ENCODE assay signal across 33 cellular contexts in genomic region chr4:18012115-18012806, GRCh38. TPM values are rescaled to one million over a fixed set of nuclear protein-coding genes. Genes with fewer than 3 reads are reported as not detected.
A peak's percentile ranks its signal among the peaks of the same experiment; 100 is the strongest.
DNase-seq lines count a peak whose midpoint lies in the region; ATAC-seq and TF ChIP-seq lines count a peak whose summit lies in the region.
"Had no signal": no experiment of that assay in that cellular context is flagged by ENCODE, and none has a peak within 500 bp of the region (broad histone marks: within the 10 kb centered on the region; RNA-seq: fewer than 3 reads in every experiment).

No MANE protein-coding gene starts in this region.

- TF ChIP-seq CTCF in WTC11 (IDR thresholded peaks at IDR 0.05), result no peak
- TF ChIP-seq CTCF in fibroblast of the aortic adventitia (IDR thresholded peaks at IDR 0.05; ENCODE audit: insufficient read depth, low read length), result no peak
- TF ChIP-seq CTCF in GM10248 (IDR thresholded peaks at IDR 0.05; ENCODE audit: control extremely low read depth, extremely low read depth, low read depth, missing control alignments), result no peak

- peak; percentile 32 for ATAC-seq in left ventricle myocardium superior
- no peak for ATAC-seq in WTC11
- ATAC-seq: gastroesophageal sphincter; left lobe of liver; stimulated activated naive B cell treated with anti-CD40 and anti-IgM and Interleukin-4, amounts not matched to agents 10 μg/mL and 1 μg/mL and 100 μg/mL, for 72 hours had no signal

- H3K27ac Mint-ChIP-seq in WTC11, result 0 out of 2 replicates have a peak overlapping the region, but pooled peaks have one; percentile 1
- H3K27ac Mint-ChIP-seq: activated B cell treated with CpG ODN at 0.5 μM for 24 hours; activated CD4-positive, alpha-beta T cell treated with anti-CD3 and anti-CD28 coated beads, Interleukin-2, amount 10 ng/mL, durations not matched to agents 7 days and 5 days; activated naive CD8-positive, alpha-beta T cell treated with anti-CD3 and anti-CD28 coated beads, Interleukin-2, amount 10 ng/mL, durations not matched to agents 7 days and 5 days; activated T-cell treated with anti-CD3 and anti-CD28 coated beads, Interleukin-2, amount 50 U/mL, for 24 hours; endodermal cell; stimulated activated naive B cell treated with anti-CD40 and anti-IgM and Interleukin-4, amounts not matched to agents 10 μg/mL and 1 μg/mL and 100 μg/mL, for 72 hours had no signal

- H3K9me3 Mint-ChIP-seq in WTC11, result 0 out of 2 replicates have a peak, but pooled peaks cover 1% of the 10 kb centered on the region
- H3K9me3 Mint-ChIP-seq: activated B cell treated with CpG ODN at 0.5 μM for 24 hours; activated naive CD8-positive, alpha-beta T cell treated with anti-CD3 and anti-CD28 coated beads, Interleukin-2, amount 10 ng/mL, durations not matched to agents 7 days and 5 days; activated T-cell treated with anti-CD3 and anti-CD28 coated beads, Interleukin-2, amount 50 U/mL, for 24 hours; memory B cell; neural crest cell; stimulated activated naive B cell treated with anti-CD40 and anti-IgM and Interleukin-4, amounts not matched to agents 10 μg/mL and 1 μg/mL and 100 μg/mL, for 72 hours had no signal

- H3K36me3 Mint-ChIP-seq in WTC11, result no peaks in the 10 kb centered on the region

- CTCF ChIA-PET in WTC11 (lab: Charles Lee) (no interaction called here), GM10248 (lab: Yijun Ruan, JAX) (interaction anchor here (1.0 to 2.8 kb wide), 3 partner anchors 17 to 195 kb away, joined by 3 to 10 read pairs (median 3); no protein-coding TSS in a partner anchor)

- no peak overlapping the region for H3K4me3 ChIP-seq in fibroblast of the aortic adventitia (ENCODE audit: low read depth, low read length)
- H3K4me3 ChIP-seq: gastroesophageal sphincter, GM23248, ovary, upper lobe of left lung had no signal

- H3K4me3 Mint-ChIP-seq in WTC11, result no peak overlapping the region
- H3K4me3 Mint-ChIP-seq: activated B cell treated with CpG ODN at 0.5 μM for 24 hours; activated CD4-positive, alpha-beta T cell treated with anti-CD3 and anti-CD28 coated beads, Interleukin-2, amount 10 ng/mL, durations not matched to agents 7 days and 5 days; activated naive CD8-positive, alpha-beta T cell treated with anti-CD3 and anti-CD28 coated beads, Interleukin-2, amount 10 ng/mL, durations not matched to agents 7 days and 5 days; activated T-cell treated with anti-CD3 and anti-CD28 coated beads, Interleukin-2, amount 50 U/mL, for 24 hours; endodermal cell; memory B cell; neural crest cell; stimulated activated naive B cell treated with anti-CD40 and anti-IgM and Interleukin-4, amounts not matched to agents 10 μg/mL and 1 μg/mL and 100 μg/mL, for 72 hours had no signal

- intact Hi-C loops in left ventricle myocardium superior (cut with micrococcal nuclease), result loop anchor here (10.0 kb wide), 1 partner anchor 107 kb away; no protein-coding TSS in a partner anchor
- intact Hi-C loops in cardiac septum (cut with DNase I), result no loop called here

- H3K27me3 Mint-ChIP-seq in WTC11 (ENCODE audit: low read depth), result no peaks in the 10 kb centered on the region
- H3K27me3 Mint-ChIP-seq: activated B cell treated with CpG ODN at 0.5 μM for 24 hours; activated naive CD8-positive, alpha-beta T cell treated with anti-CD3 and anti-CD28 coated beads, Interleukin-2, amount 10 ng/mL, durations not matched to agents 7 days and 5 days; activated T-cell treated with anti-CD3 and anti-CD28 coated beads, Interleukin-2, amount 50 U/mL, for 24 hours; memory B cell; stimulated activated naive B cell treated with anti-CD40 and anti-IgM and Interleukin-4, amounts not matched to agents 10 μg/mL and 1 μg/mL and 100 μg/mL, for 72 hours had no signal

- DNase-seq in left ventricle myocardium superior (no peak), cardiac septum (ENCODE audit: low spot score) (no peak), WTC11 (ENCODE audit: low spot score) (no peak), fibroblast of the aortic adventitia (ENCODE audit: low read depth) (peak; percentile 16), NCI-H774 (lab: John Stamatoyannopoulos, UW) (no peak), GM10248 (ENCODE audit: extremely low spot score) (no peak), Kasumi-1 (lab: John Stamatoyannopoulos, UW) (no peak), hippocampal formation (lab: John Stamatoyannopoulos, UW) (no peak)
- DNase-seq: activated B cell treated with CpG ODN at 0.5 μM for 24 hours; activated CD4-positive, alpha-beta T cell treated with anti-CD3 and anti-CD28 coated beads, Interleukin-2, amount 10 ng/mL, durations not matched to agents 7 days and 5 days; activated gamma-delta T cell; activated naive CD8-positive, alpha-beta T cell treated with anti-CD3 and anti-CD28 coated beads, Interleukin-2, amount 10 ng/mL, durations not matched to agents 7 days and 5 days; activated T-cell treated with anti-CD3 and anti-CD28 coated beads, Interleukin-2, amount 50 U/mL, for 24 hours; central memory CD4-positive, alpha-beta T cell; DMS79 treated with DMSO at 0.1 percent for 48 hours; endodermal cell; GF-D8; GM23248; NCI-H1417 treated with DMSO at 0.1 percent for 48 hours; NCI-H2081; NCI-H2227 treated with DMSO at 0.1 percent for 48 hours; NCI-H526 treated with DMSO at 0.1 percent for 48 hours; ovary; retina; SHP77 treated with DMSO at 0.1 percent for 48 hours; stimulated activated naive B cell treated with anti-CD40 and anti-IgM and Interleukin-4, amounts not matched to agents 10 μg/mL and 1 μg/mL and 100 μg/mL, for 72 hours; substantia nigra; SW 1271; upper lobe of left lung had no signal

- peaks cover 18% of the 10 kb centered on the region for H3K4me1 Mint-ChIP-seq in WTC11
- H3K4me1 Mint-ChIP-seq: activated CD4-positive, alpha-beta T cell treated with anti-CD3 and anti-CD28 coated beads, Interleukin-2, amount 10 ng/mL, durations not matched to agents 7 days and 5 days had no signal

- POLR2A ChIA-PET in WTC11 (lab: Charles Lee) (no interaction called here), GM10248 (lab: Yijun Ruan, JAX) (no interaction called here)

TF ChIP-seq in WTC11, 78 proteins besides CTCF, POLR2A, EP300 and RAD21:
- no peak for TF ChIP-seq FOXP1 (CRISPR knock-in tag; IDR thresholded peaks at IDR 0.05; ENCODE audit: borderline replicate concordance)
- no peak for TF ChIP-seq KAT7 (CRISPR knock-in tag; IDR thresholded peaks at IDR 0.05; ENCODE audit: borderline replicate concordance)
- TF ChIP-seq ZNF232 (CRISPR knock-in tag; IDR thresholded peaks at IDR 0.05), result no peak
- TF ChIP-seq ZNF121 (CRISPR knock-in tag; IDR thresholded peaks at IDR 0.05), result no peak
- TF ChIP-seq USF1 (CRISPR knock-in tag; IDR thresholded peaks at IDR 0.05), result no peak
- TF ChIP-seq HMGA2 (CRISPR knock-in tag; IDR thresholded peaks at IDR 0.05), result no peak
- no peak for TF ChIP-seq TEAD4 (CRISPR knock-in tag; IDR thresholded peaks at IDR 0.05)
- no peak for TF ChIP-seq FOXP4 (CRISPR knock-in tag; IDR thresholded peaks at IDR 0.05)
- TF ChIP-seq ZMAT4 (CRISPR knock-in tag; IDR thresholded peaks at IDR 0.05), result no peak
- TF ChIP-seq ATF6 (CRISPR knock-in tag; IDR thresholded peaks at IDR 0.05), result no peak
- TF ChIP-seq ZNF671 (CRISPR knock-in tag; IDR thresholded peaks at IDR 0.05), result no peak
- TF ChIP-seq SMAD3 (CRISPR knock-in tag; IDR thresholded peaks at IDR 0.05; ENCODE audit: borderline replicate concordance), result no peak
- TF ChIP-seq ZNF263 (CRISPR knock-in tag; IDR thresholded peaks at IDR 0.05; ENCODE audit: low read depth), result no peak

RNA-seq across cellular contexts. Expression of gene LCORL, which starts 9.3 kb away (rescaled TPM):
- 7.4 TPM for total RNA-seq in left ventricle myocardium superior
- 5.5 TPM for total RNA-seq in cardiac septum
- total RNA-seq in WTC11 (2021), result 19.9 to 22.3 TPM (median 21.8 TPM) in 3 replicates
- total RNA-seq in fibroblast of the aortic adventitia (ENCODE audit: low replicate concordance), result 6.7 and 11.0 TPM in 2 replicates
